Comparison of ENCODE assay signal across 10 cellular contexts in genomic region chr10:29688230-29688634, GRCh38. TPM values are rescaled to one million over a fixed set of nuclear protein-coding genes. Genes with fewer than 3 reads are reported as not detected.
DNase-seq lines count a peak whose midpoint lies in the region; TF ChIP-seq lines count a peak whose summit lies in the region.
"Had no signal": no experiment of that assay in that cellular context is flagged by ENCODE, and none has a peak within 500 bp of the region (broad histone marks: within the 10 kb centered on the region; RNA-seq: fewer than 3 reads in every experiment).

No MANE protein-coding gene starts in this region.

- H3K27ac ChIP-seq in neutrophil = peak overlapping the region; percentile 96

- peak overlapping the region; percentile 38 to 46 for H3K4me3 ChIP-seq in neutrophil (ENCODE audit: low read depth in 1 of 2, low read length in 1 of 2)

- in situ Hi-C loops in Caki2 (cut with HindIII; ENCODE audit: low pct_unique_long_range_greater_than_20kb, low sequenced_read_pairs) = no loop called here

- peak; percentile 92 for DNase-seq in Caki2 (ENCODE audit: low read depth)
- peak; percentile 44 for DNase-seq in NCI-H2227 (lab: John Stamatoyannopoulos, UW; ENCODE audit: unreplicated experiment)
- DNase-seq in fibroblast of gingiva (ENCODE audit: low read depth) = peak; percentile 52
- no peak for DNase-seq in cerebellar nuclear complex (lab: John Stamatoyannopoulos, UW)
- no peak for DNase-seq in activated T-cell treated with anti-CD3 and anti-CD28 coated beads, Interleukin-2, amount 50 U/mL, for 48 hours
- DNase-seq in GM19240 (ENCODE audit: insufficient read length, low spot score) = no peak
- no peak for DNase-seq in HK-2 (ENCODE audit: unreplicated experiment)
- DNase-seq: activated CD4-positive, alpha-beta memory T cell treated with anti-CD3 and anti-CD28 coated beads, Interleukin-2, amount 10 ng/mL, durations not matched to agents 7 days and 5 days; NCI-H2029 had no signal

- no peak for TF ChIP-seq CTCF in neutrophil (IDR thresholded peaks at IDR 0.05)

- H3K27me3 ChIP-seq in neutrophil = no peaks in the 10 kb centered on the region

- H3K4me1 ChIP-seq in neutrophil (ENCODE audit: control insufficient read depth in 1 of 2, insufficient read depth in 1 of 2, low read depth in 1 of 2, low read length in 1 of 2) = peaks cover 73 to 81% of the 10 kb centered on the region in 2 experiments

- H3K9me3 ChIP-seq in neutrophil = no peaks in the 10 kb centered on the region

- peaks cover 13% of the 10 kb centered on the region for H3K36me3 ChIP-seq in neutrophil

RNA-seq across cellular contexts. Expression of gene SVIL, which starts 53.5 kb away (rescaled TPM):
- 59.4 and 65.4 TPM in 2 replicates for total RNA-seq in Caki2 (2014; rRNA removed; shearing (Covaris generic); ENCODE audit: low replicate concordance)

Comparison
In these comparisons a context has a peak if more than half of its experiments do, and no peak if none do; other contexts are left out.
1. DNase-seq: peak in Caki2 (single experiment), NCI-H2227 (single experiment) and fibroblast of gingiva (single experiment); none in cerebellar nuclear complex (0 of 2), activated T-cell treated with anti-CD3 and anti-CD28 coated beads, Interleukin-2, amount 50 U/mL, for 48 hours (0 of 2), GM19240 (single experiment) and HK-2 (single experiment).